In the genomic region with DNA sequence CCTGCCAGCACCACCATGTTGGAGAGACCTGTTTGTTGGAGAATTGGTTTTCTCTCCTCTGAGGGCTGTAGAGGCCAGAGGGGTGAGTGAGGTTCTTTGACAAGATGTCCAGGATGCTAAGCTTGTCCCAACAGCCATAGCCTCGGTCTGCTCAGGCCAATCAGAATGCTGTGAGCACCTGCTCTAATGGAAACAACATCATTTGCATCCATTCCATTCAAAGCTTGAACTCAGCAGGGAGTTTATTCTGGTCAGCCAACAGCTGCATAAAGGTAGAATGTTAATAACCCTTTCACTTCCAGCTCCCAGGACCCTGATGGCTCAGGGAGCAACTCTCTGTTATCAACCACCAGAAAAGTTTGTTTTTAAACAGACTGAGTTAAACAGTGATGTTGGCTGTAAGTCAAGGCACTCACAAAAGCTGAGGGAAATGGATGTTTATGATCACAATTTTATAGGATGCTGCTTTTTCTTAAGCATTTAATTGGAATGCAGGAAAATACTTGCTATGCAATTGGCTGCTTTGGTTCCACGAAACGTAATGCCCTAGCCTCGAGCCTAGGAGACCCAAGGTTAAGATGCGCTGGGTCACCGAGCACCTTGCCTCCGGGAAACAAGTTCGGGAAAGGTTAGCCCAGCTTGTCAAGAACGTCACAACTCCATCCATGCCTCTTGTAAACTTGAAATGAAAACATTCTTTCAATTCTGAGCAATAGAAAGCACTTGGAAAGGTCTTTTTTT, we compare ENCODE assay signal across 18 cellular contexts.
DNase-seq lines count a peak whose midpoint lies in the region; ATAC-seq and TF ChIP-seq lines count a peak whose summit lies in the region.
"Had no signal": no experiment of that assay in that cellular context is flagged by ENCODE, and none has a peak within 500 bp of the region (broad histone marks: within the 10 kb centered on the region; RNA-seq: fewer than 3 reads in every experiment).

No MANE protein-coding gene starts in this region.

- POLR2A ChIA-PET in WTC11 (lab: Charles Lee) = interaction anchor here (0.6 kb wide), 2 partner anchors 64 to 907 kb away, joined by 4 to 5 read pairs; no protein-coding TSS in a partner anchor

- H2BK5ac ChIP-seq in mesendoderm (ENCODE audit: low read length) = no peak overlapping the region

- DNase-seq in H7 (peak; percentile 71), WTC11 (ENCODE audit: low spot score) (peak; percentile 48), mesendoderm (peak; percentile 70)
- DNase-seq: amniotic stem cell; cerebellar nuclear complex; nucleus accumbens; SJCRH30; stimulated activated CD4-positive, alpha-beta T cell treated with anti-CD3 and anti-CD28 coated beads, Interleukin-4, amount 100 ng/mL, for 4 hours; T1000 had no signal

- no peak overlapping the region for H3K18ac ChIP-seq in mesendoderm (ENCODE audit: low read length)

- peak overlapping the region; percentile 75 for H3K4me2 ChIP-seq in DOHH2 (ENCODE audit: low read length)
- H3K4me2 ChIP-seq in mesendoderm (ENCODE audit: low read length) = no peak overlapping the region

- no peak overlapping the region for H4K8ac ChIP-seq in mesendoderm (ENCODE audit: low read depth, low read length)

- CTCF ChIA-PET in WTC11 (lab: Charles Lee) = interaction anchor here (0.5 to 3.7 kb wide), 20 partner anchors 15 to 405 kb away, joined by 3 to 100 read pairs (median 13); a partner anchor contains a TSS

- no peak overlapping the region for H2BK120ac ChIP-seq in mesendoderm (ENCODE audit: low read depth, low read length)

- peaks cover 5% of the 10 kb centered on the region; the same call in 1 of the 2 replicates for H3K9me3 ChIP-seq in DOHH2 (ENCODE audit: control insufficient read depth, insufficient read depth, low read length)
- H3K9me3 ChIP-seq: SJCRH30, tibial artery had no signal

- no peaks in the 10 kb centered on the region for H3K36me3 Mint-ChIP-seq in WTC11

- no CpG with 5 or more reads among the region's 9 CpGs for WGBS in mesendoderm (ENCODE audit: extremely low coverage, insufficient coverage, low lambda C conversion rate)

- no peak overlapping the region for H3K9ac ChIP-seq in mesendoderm (ENCODE audit: low read length)
- H3K9ac ChIP-seq: GM23248 had no signal

- no peaks in the 10 kb centered on the region for H3K9me2 ChIP-seq in DOHH2 (replicated peaks; ENCODE audit: control insufficient read depth, low read length)

- ATAC-seq in WTC11 = peak; percentile 75
- no peak for ATAC-seq in HG03135 (IDR thresholded peaks at IDR 0.05; ENCODE audit: unreplicated experiment)
- ATAC-seq in HG02763 (IDR thresholded peaks at IDR 0.05; ENCODE audit: unreplicated experiment) = no peak
- ATAC-seq in HG02870 (IDR thresholded peaks at IDR 0.05; ENCODE audit: unreplicated experiment) = no peak

- peak overlapping the region; percentile 49 for H3K4me3 ChIP-seq in DOHH2 (ENCODE audit: low read length)
- H3K4me3 ChIP-seq in H7 (ENCODE audit: insufficient read depth, low read depth, low read length) = no peak overlapping the region
- H3K4me3 ChIP-seq in mesendoderm (ENCODE audit: low read length) = no peak overlapping the region
- H3K4me3 ChIP-seq: GM23248, SJCRH30, tibial artery had no signal

- peak overlapping the region; percentile 93 for H3K27ac Mint-ChIP-seq in WTC11
- H3K27ac Mint-ChIP-seq: mesothelial cell of epicardium had no signal

- no peaks in the 10 kb centered on the region for H3K9me3 Mint-ChIP-seq in WTC11
- H3K9me3 Mint-ChIP-seq: activated CD4-positive, alpha-beta T cell treated with anti-CD3 and anti-CD28 coated beads, Interleukin-2, amount 10 ng/mL, durations not matched to agents 24 days and 14 days; mesothelial cell of epicardium had no signal

- H4K5ac ChIP-seq in mesendoderm (ENCODE audit: low read length) = no peak overlapping the region

- H3K4ac ChIP-seq in mesendoderm (ENCODE audit: low read depth, low read length) = no peak overlapping the region

- no peaks in the 10 kb centered on the region for H4K20me1 ChIP-seq in DOHH2 (ENCODE audit: control insufficient read depth, insufficient read depth, low read depth, low read length)

- no peaks in the 10 kb centered on the region for H3K79me2 ChIP-seq in DOHH2 (ENCODE audit: control insufficient read depth, low read length)
- H3K79me2 ChIP-seq in mesendoderm (ENCODE audit: control insufficient read depth, insufficient read depth, low read length) = no peaks in the 10 kb centered on the region

- TF ChIP-seq CTCF in DOHH2 (IDR thresholded peaks at IDR 0.05; ENCODE audit: low read depth, low read length, poor library complexity, severe bottlenecking) (no peak), WTC11 (IDR thresholded peaks at IDR 0.05) (no peak)

- H3K27me3 Mint-ChIP-seq in WTC11 (ENCODE audit: low read depth) = 0 out of 2 replicates have a peak, but pooled peaks cover 2% of the 10 kb centered on the region
- H3K27me3 Mint-ChIP-seq: activated CD4-positive, alpha-beta T cell treated with anti-CD3 and anti-CD28 coated beads, Interleukin-2, amount 10 ng/mL, durations not matched to agents 24 days and 14 days had no signal

- H3K27ac ChIP-seq in DOHH2 (ENCODE audit: low read depth, low read length) (peak overlapping the region; percentile 91), mesendoderm (ENCODE audit: low read depth, low read length) (no peak overlapping the region)
- H3K27ac ChIP-seq: C4-2B, GM23248, SJCRH30, tibial artery had no signal

- H3K4me1 ChIP-seq in DOHH2 (ENCODE audit: control insufficient read depth, low read length) = peaks cover 89% of the 10 kb centered on the region
- no peaks in the 10 kb centered on the region for H3K4me1 ChIP-seq in mesendoderm (ENCODE audit: control insufficient read depth, low read depth, low read length)
- H3K4me1 ChIP-seq: SJCRH30, tibial artery had no signal

- no peak overlapping the region for H2BK15ac ChIP-seq in mesendoderm (replicated peaks; ENCODE audit: low read depth)

- no peak overlapping the region for H2AK5ac ChIP-seq in mesendoderm (ENCODE audit: low read length)

- no peak overlapping the region for H3K23ac ChIP-seq in mesendoderm (ENCODE audit: low read length)

- H3K79me1 ChIP-seq in mesendoderm (ENCODE audit: low read length) = no peaks in the 10 kb centered on the region

- peak overlapping the region; percentile 34 for H3K4me3 Mint-ChIP-seq in WTC11
- H3K4me3 Mint-ChIP-seq: mesothelial cell of epicardium had no signal

- no peaks in the 10 kb centered on the region for H3K27me3 ChIP-seq in DOHH2 (ENCODE audit: control insufficient read depth, low read length)
- H3K27me3 ChIP-seq in H7 (ENCODE audit: control insufficient read depth, insufficient read depth, low read length) = no peaks in the 10 kb centered on the region
- no peaks in the 10 kb centered on the region for H3K27me3 ChIP-seq in mesendoderm (ENCODE audit: insufficient read depth, low read length, poor library complexity)
- H3K27me3 ChIP-seq: tibial artery had no signal

- no peak overlapping the region for H3K56ac ChIP-seq in mesendoderm (ENCODE audit: low read length)

- H3F3A ChIP-seq in DOHH2 (ENCODE audit: control insufficient read depth, insufficient read depth) = peaks cover 11% of the 10 kb centered on the region

- peaks cover 57% of the 10 kb centered on the region for H3K4me1 Mint-ChIP-seq in WTC11

- H3K36me3 ChIP-seq in DOHH2 (ENCODE audit: control insufficient read depth, low read length) (peaks cover 36% of the 10 kb centered on the region), H7 (replicated peaks; ENCODE audit: control insufficient read depth, insufficient read depth, low read length) (no peaks in the 10 kb centered on the region), mesendoderm (ENCODE audit: control insufficient read depth, insufficient read depth, low read length) (no peaks in the 10 kb centered on the region)
- H3K36me3 ChIP-seq: SJCRH30, tibial artery had no signal

TF ChIP-seq in WTC11, 78 proteins besides CTCF, POLR2A, EP300 and RAD21 (continues in another document):
- TF ChIP-seq, protein P1, sequence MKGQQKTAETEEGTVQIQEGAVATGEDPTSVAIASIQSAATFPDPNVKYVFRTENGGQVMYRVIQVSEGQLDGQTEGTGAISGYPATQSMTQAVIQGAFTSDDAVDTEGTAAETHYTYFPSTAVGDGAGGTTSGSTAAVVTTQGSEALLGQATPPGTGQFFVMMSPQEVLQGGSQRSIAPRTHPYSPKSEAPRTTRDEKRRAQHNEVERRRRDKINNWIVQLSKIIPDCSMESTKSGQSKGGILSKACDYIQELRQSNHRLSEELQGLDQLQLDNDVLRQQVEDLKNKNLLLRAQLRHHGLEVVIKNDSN (CRISPR knock-in tag; IDR thresholded peaks at IDR 0.05) = no peak
- TF ChIP-seq ZNF396 (CRISPR knock-in tag; IDR thresholded peaks at IDR 0.05; ENCODE audit: borderline replicate concordance) (no peak), ZNF416 (CRISPR knock-in tag; IDR thresholded peaks at IDR 0.05) (no peak), NFE2L1 (CRISPR knock-in tag; IDR thresholded peaks at IDR 0.05) (no peak), FOXK1 (CRISPR knock-in tag; IDR thresholded peaks at IDR 0.05) (peak; percentile 71), TCF7 (CRISPR knock-in tag; IDR thresholded peaks at IDR 0.05; ENCODE audit: low read depth) (no peak), OVOL2 (CRISPR knock-in tag; IDR thresholded peaks at IDR 0.05; ENCODE audit: borderline replicate concordance) (no peak)
